ENCODE assay signal across 18 cellular contexts in the genomic region with DNA sequence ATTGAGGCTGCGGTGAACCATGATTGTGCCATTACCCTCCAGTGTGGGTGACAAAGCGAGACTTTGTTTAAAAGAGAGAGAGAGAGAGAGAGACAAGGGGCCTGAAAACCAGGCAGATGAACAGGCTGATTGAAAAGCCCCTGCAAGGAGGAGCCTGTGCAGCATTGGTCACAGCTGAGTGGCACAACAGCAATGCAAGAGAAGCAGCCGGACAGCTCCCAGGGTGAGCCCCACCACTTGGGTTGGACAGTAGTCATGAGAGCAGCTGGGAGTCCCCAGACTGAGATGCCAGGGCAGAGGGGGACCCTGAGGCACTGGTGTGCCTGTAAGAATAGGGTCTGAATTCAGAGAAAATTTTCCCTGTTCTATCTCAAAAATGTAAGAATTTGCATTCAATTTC. TPM values are rescaled to one million over a fixed set of nuclear protein-coding genes. Genes with fewer than 3 reads are reported as not detected.
DNase-seq lines count a peak whose midpoint lies in the region; FAIRE-seq and TF ChIP-seq lines count a peak whose summit lies in the region.
"Had no signal": no experiment of that assay in that cellular context is flagged by ENCODE, and none has a peak within 500 bp of the region (broad histone marks: within the 10 kb centered on the region; RNA-seq: fewer than 3 reads in every experiment).

No MANE protein-coding gene starts in this region.

- H3K4me3 ChIP-seq in CD4-positive, alpha-beta memory T cell (ENCODE audit: low read length in 2 of 2) = no peak overlapping the region
- H3K4me3 ChIP-seq in astrocyte (ENCODE audit: insufficient read depth, low read depth, low read length) = no peak overlapping the region
- no peak overlapping the region for H3K4me3 ChIP-seq in osteoblast (ENCODE audit: insufficient read depth, low read length)
- H3K4me3 ChIP-seq in hepatocyte = no peak overlapping the region
- H3K4me3 ChIP-seq: BLaER1 had no signal

- no peak overlapping the region for H3K9ac ChIP-seq in astrocyte (ENCODE audit: low read length)
- H3K9ac ChIP-seq: BLaER1 had no signal

- H3K27me3 Mint-ChIP-seq in CD4-positive, alpha-beta memory T cell = no peaks in the 10 kb centered on the region
- H3K27me3 Mint-ChIP-seq in astrocyte (ENCODE audit: low read depth, unreplicated experiment) = peaks cover 2% of the 10 kb centered on the region
- H3K27me3 Mint-ChIP-seq: IgD-negative memory B cell had no signal

- peaks cover 13 to 28% (median 21%) of the 10 kb centered on the region in 4 donors for H3K4me1 Mint-ChIP-seq in CD4-positive, alpha-beta memory T cell
- peaks cover 11% of the 10 kb centered on the region for H3K4me1 Mint-ChIP-seq in astrocyte (ENCODE audit: low read depth, unreplicated experiment)

- H3K4me3 Mint-ChIP-seq in CD4-positive, alpha-beta memory T cell = no peak overlapping the region
- no peak overlapping the region for H3K4me3 Mint-ChIP-seq in astrocyte (ENCODE audit: unreplicated experiment)

- peaks cover 35 to 58% of the 10 kb centered on the region in 2 donors for H3K36me3 Mint-ChIP-seq in CD4-positive, alpha-beta memory T cell
- peaks cover 43% of the 10 kb centered on the region for H3K36me3 Mint-ChIP-seq in astrocyte (ENCODE audit: low read depth, unreplicated experiment)

- TF ChIP-seq POLR2A in GM18951 (IDR thresholded peaks at IDR 0.05; ENCODE audit: extremely low read depth, insufficient read depth, insufficient read length) = peak; percentile 1

- in situ Hi-C loops in GM18951 (cut with MboI; ENCODE audit: low sequenced_read_pairs, unreplicated experiment) = no loop called here

- H2AFZ ChIP-seq in astrocyte (ENCODE audit: low read depth, low read length) = no peak overlapping the region
- no peak overlapping the region for H2AFZ ChIP-seq in osteoblast (ENCODE audit: low read length)
- H2AFZ ChIP-seq in hepatocyte = no peak overlapping the region

- H3K79me2 ChIP-seq in astrocyte (ENCODE audit: insufficient read depth, low read length) = no peaks in the 10 kb centered on the region
- H3K79me2 ChIP-seq in osteoblast (ENCODE audit: insufficient read depth, low read length) = no peaks in the 10 kb centered on the region
- H3K79me2 ChIP-seq in hepatocyte = no peaks in the 10 kb centered on the region

- peaks cover 23% of the 10 kb centered on the region for H3K4me1 ChIP-seq in CD4-positive, alpha-beta memory T cell (ENCODE audit: insufficient read depth, low read length)
- H3K4me1 ChIP-seq in astrocyte (ENCODE audit: insufficient read depth, low read length) (peaks cover 4% of the 10 kb centered on the region), osteoblast (ENCODE audit: insufficient read depth, low read length) (no peaks in the 10 kb centered on the region), hepatocyte (ENCODE audit: insufficient read depth) (no peaks in the 10 kb centered on the region)

- H4K20me1 ChIP-seq in astrocyte (ENCODE audit: insufficient read depth, low read length) = no peaks in the 10 kb centered on the region
- no peaks in the 10 kb centered on the region for H4K20me1 ChIP-seq in osteoblast (ENCODE audit: insufficient read depth, low read length)
- H4K20me1 ChIP-seq in hepatocyte (ENCODE audit: insufficient read depth, poor library complexity, severe bottlenecking) = no peaks in the 10 kb centered on the region
- H4K20me1 ChIP-seq: BLaER1 had no signal

- H3K9me2 ChIP-seq in hepatocyte (replicated peaks; ENCODE audit: insufficient read depth) = no peaks in the 10 kb centered on the region

- H3K36me3 ChIP-seq in CD4-positive, alpha-beta memory T cell (ENCODE audit: insufficient read depth, low read length) = peaks cover 20% of the 10 kb centered on the region
- H3K36me3 ChIP-seq in astrocyte (ENCODE audit: insufficient read depth, low read length) (peaks cover 8% of the 10 kb centered on the region), osteoblast (ENCODE audit: insufficient read depth, low read length) (peaks cover 34% of the 10 kb centered on the region), hepatocyte (replicated peaks; ENCODE audit: insufficient read depth, low read depth) (no peaks in the 10 kb centered on the region)

- H3K4me2 ChIP-seq in astrocyte (ENCODE audit: low read length) (no peak overlapping the region), osteoblast (ENCODE audit: insufficient read depth, low read length) (no peak overlapping the region), hepatocyte (no peak overlapping the region)
- H3K4me2 ChIP-seq: BLaER1 had no signal

- H3K27ac ChIP-seq in CD4-positive, alpha-beta memory T cell (ENCODE audit: low read depth, low read length) = no peak overlapping the region
- no peak overlapping the region for H3K27ac ChIP-seq in astrocyte (ENCODE audit: low read depth, low read length)
- H3K27ac ChIP-seq in osteoblast (ENCODE audit: low read depth, low read length) = no peak overlapping the region
- H3K27ac ChIP-seq in hepatocyte = no peak overlapping the region
- H3K27ac ChIP-seq: BLaER1 had no signal

- POLR2A ChIA-PET in CD4-positive, alpha-beta memory T cell (lab: Charles Lee; ENCODE audit: partially characterized antibody) = interaction anchor here (1.2 to 2.6 kb wide), 2 partner anchors 11 to 37 kb away, joined by 3 to 15 read pairs; partner anchors contain the start of genes CUL9 and DNPH1

- CTCF ChIA-PET in CD4-positive, alpha-beta memory T cell (lab: Charles Lee; ENCODE audit: partially characterized antibody) = no interaction called here

- no peak for DNase-seq in CD4-positive, alpha-beta memory T cell
- DNase-seq in astrocyte (ENCODE audit: low read depth) (no peak), osteoblast (ENCODE audit: insufficient read length, low spot score, missing footprints) (peak; percentile 37), AG20443 (ENCODE audit: low spot score) (no peak), hepatocyte (ENCODE audit: low spot score) (no peak), NCI-H446 (lab: John Stamatoyannopoulos, UW) (no peak)
- DNase-seq: DMS153, EL, Kasumi-1, MM.1S, NCI-H1092 treated with DMSO at 0.1 percent for 48 hours, NCI-H1694, NCI-H524 had no signal

- intact Hi-C loops in CD4-positive, alpha-beta memory T cell (cut with micrococcal nuclease) = no loop called here

- FAIRE-seq in astrocyte (lab: Jason Lieb, UNC) = no peak
- FAIRE-seq: H54 had no signal

- H3K9me3 ChIP-seq in CD4-positive, alpha-beta memory T cell (ENCODE audit: control insufficient read depth in 1 of 2, low read length in 2 of 2) = no peaks in the 10 kb centered on the region
- H3K9me3 ChIP-seq in astrocyte (ENCODE audit: insufficient read depth, low read depth, low read length) = no peaks in the 10 kb centered on the region
- H3K9me3 ChIP-seq in osteoblast (ENCODE audit: low read depth, low read length) = no peaks in the 10 kb centered on the region
- H3K9me3 ChIP-seq in hepatocyte (ENCODE audit: low read depth) = no peaks in the 10 kb centered on the region
- H3K9me3 ChIP-seq: BLaER1 had no signal

- TF ChIP-seq CTCF in astrocyte (IDR thresholded peaks at IDR 0.05; ENCODE audit: insufficient read depth, low read depth, low read length) (no peak), osteoblast (IDR thresholded peaks at IDR 0.05; ENCODE audit: extremely low read depth, low read depth, low read length) (no peak), hepatocyte (IDR thresholded peaks at IDR 0.05; ENCODE audit: poor library complexity) (no peak)

- peak overlapping the region in 5 of 7 donors; percentile 45 to 86 (median 80) for H3K27ac Mint-ChIP-seq in CD4-positive, alpha-beta memory T cell
- H3K27ac Mint-ChIP-seq in astrocyte (ENCODE audit: unreplicated experiment) = peak overlapping the region; percentile 58

- H3K9me3 Mint-ChIP-seq in CD4-positive, alpha-beta memory T cell = no peaks in the 10 kb centered on the region
- H3K9me3 Mint-ChIP-seq in astrocyte (ENCODE audit: unreplicated experiment) = peaks cover 2% of the 10 kb centered on the region
- H3K9me3 Mint-ChIP-seq: IgD-negative memory B cell had no signal

- no peaks in the 10 kb centered on the region for H3K27me3 ChIP-seq in CD4-positive, alpha-beta memory T cell (ENCODE audit: insufficient read depth, low read length)
- H3K27me3 ChIP-seq in astrocyte (ENCODE audit: insufficient read depth, low read length) = no peaks in the 10 kb centered on the region
- H3K27me3 ChIP-seq in osteoblast (ENCODE audit: insufficient read depth, low read length) = no peaks in the 10 kb centered on the region
- H3K27me3 ChIP-seq in hepatocyte = no peaks in the 10 kb centered on the region
- H3K27me3 ChIP-seq: BLaER1 had no signal

- WGBS in hepatocyte (ENCODE audit: low lambda C conversion rate, missing lambda C conversion rate) = 93% methylated on average over 3 of the region's 3 CpGs

RNA-seq across cellular contexts. Expression of gene DNPH1, which starts 10.2 kb away (rescaled TPM):
- 10 to 100 TPM; 32.8 to 34.8 TPM for total RNA-seq in CD4-positive, alpha-beta memory T cell
- polyA plus RNA-seq in CD4-positive, alpha-beta memory T cell = 100 to 1,000 TPM in 1 of 2 donors, 10 to 100 TPM in 1; 93.5 to 159 TPM
- total RNA-seq in astrocyte (15.1 and 17.6 TPM in 2 replicates), osteoblast (32.9 and 33.3 TPM in 2 replicates), hepatocyte (105 and 124 TPM in 2 replicates)
- 136 and 153 TPM in 2 replicates for polyA plus RNA-seq in hepatocyte

RNA-seq across cellular contexts. Expression of gene TTBK1, which starts 24.2 kb away (rescaled TPM):
- total RNA-seq in CD4-positive, alpha-beta memory T cell = under 1 TPM in 1 of 2 experiments, not detected in 1; 0.06 TPM
- polyA plus RNA-seq in CD4-positive, alpha-beta memory T cell = not detected
- total RNA-seq in astrocyte (0.14 TPM in 1 of 2 replicates, not detected in the other), osteoblast (under 0.01 TPM in 1 of 2 replicates, not detected in the other), hepatocyte (0.36 and 1.1 TPM in 2 replicates)
- 0.34 and 0.52 TPM in 2 replicates for polyA plus RNA-seq in hepatocyte
- polyA plus RNA-seq: AG04450 had no signal

RNA-seq across cellular contexts. Expression of gene CUL9, which starts 37.1 kb away (rescaled TPM):
- 10 to 100 TPM; 93.8 to 95.2 TPM for total RNA-seq in CD4-positive, alpha-beta memory T cell
- polyA plus RNA-seq in CD4-positive, alpha-beta memory T cell = 10 to 100 TPM in 1 of 2 donors, 1 to 10 TPM in 1; 8.3 to 16.0 TPM
- total RNA-seq in astrocyte (11.1 TPM in 2 replicates), osteoblast (34.4 and 34.5 TPM in 2 replicates), hepatocyte (13.4 and 26.2 TPM in 2 replicates)
- 20.1 and 22.3 TPM in 2 replicates for polyA plus RNA-seq in hepatocyte

RNA-seq across cellular contexts. Expression of gene SRF, which starts 48.0 kb away (rescaled TPM):
- 10 to 100 TPM; 23.7 to 25.0 TPM for total RNA-seq in CD4-positive, alpha-beta memory T cell
- 1 to 10 TPM; 2.3 to 7.5 TPM for polyA plus RNA-seq in CD4-positive, alpha-beta memory T cell
- total RNA-seq in astrocyte = 53.5 and 54.9 TPM in 2 replicates
- 17.7 and 20.6 TPM in 2 replicates for total RNA-seq in osteoblast
- total RNA-seq in hepatocyte = 19.1 and 22.0 TPM in 2 replicates
- 7.4 and 9.3 TPM in 2 replicates for polyA plus RNA-seq in hepatocyte
